Comparison of ENCODE assay signal across 5 cellular contexts in the genomic region with DNA sequence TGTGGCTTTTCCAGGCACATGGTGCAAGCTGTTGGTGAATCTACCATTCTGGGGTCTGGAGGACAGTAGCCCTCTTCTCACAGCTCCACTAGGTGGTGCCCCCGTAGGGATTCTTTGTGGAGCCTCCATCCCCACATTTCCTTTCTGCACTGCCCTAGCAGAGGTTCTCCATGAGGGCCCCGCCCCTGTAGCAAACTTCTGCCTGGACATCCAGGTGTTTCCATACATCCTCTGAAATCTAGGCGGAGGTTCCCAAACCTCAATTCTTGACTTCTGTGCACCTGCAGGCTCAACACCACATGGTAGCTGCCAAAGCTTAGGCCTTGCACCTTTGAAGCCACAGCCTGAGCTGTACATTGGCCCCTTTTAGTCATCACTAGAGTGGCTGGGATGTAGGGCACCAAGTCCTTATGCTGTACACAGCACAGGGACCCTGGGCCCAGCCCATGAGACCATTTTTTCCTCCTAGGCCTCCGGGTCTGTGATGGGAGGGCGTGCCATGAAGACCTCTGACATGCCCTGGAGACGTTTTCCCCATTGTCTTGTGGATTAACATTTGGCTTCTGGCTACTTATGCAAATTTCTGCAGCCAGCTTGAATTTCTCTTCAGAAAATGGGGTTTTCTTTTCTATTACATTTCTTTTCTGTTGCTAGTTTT.
DNase-seq lines count a peak whose midpoint lies in the region; ATAC-seq, FAIRE-seq and TF ChIP-seq lines count a peak whose summit lies in the region.
"Not testable (repeated sequence)": the region's sequence is repeated elsewhere in the genome, so short reads cannot be mapped to it uniquely, and the experiment has no call there.

No MANE protein-coding gene starts in this region.

- not testable (repeated sequence) for H3K79me2 ChIP-seq in K562 (ENCODE audit: control insufficient read depth, insufficient read depth, low read length)

- peak; percentile 15 for DNase-seq in DMS53 (lab: John Stamatoyannopoulos, UW)
- DNase-seq in activated CD4-positive, alpha-beta memory T cell treated with anti-CD3 and anti-CD28 coated beads, Interleukin-2, amount 10 ng/mL, durations not matched to agents 7 days and 5 days = peak; percentile 5
- not testable (repeated sequence) for DNase-seq in K562 (ENCODE audit: extremely low read depth in 1 of 4, low spot score in 3 of 4)
- peak; percentile 26 for DNase-seq in left lobe of liver (ENCODE audit: low spot score)
- peak; percentile 5 for DNase-seq in stimulated activated CD8-positive, alpha-beta memory T cell treated with anti-CD3 and anti-CD28 coated beads, Interleukin-4, amount 100 ng/mL, for 48 hours

- H3K4me3 Mint-ChIP-seq in activated CD4-positive, alpha-beta memory T cell treated with anti-CD3 and anti-CD28 coated beads, Interleukin-2, amount 10 ng/mL, durations not matched to agents 7 days and 5 days = not testable (repeated sequence)

- H3K27me3 ChIP-seq in K562 (ENCODE audit: control insufficient read depth in 2 of 2, insufficient read depth in 2 of 2, low read length in 2 of 2) = not testable (repeated sequence)

- not testable (repeated sequence) for TF ChIP-seq CTCF in K562 (IDR thresholded peaks at IDR 0.05 in 2 of 3, conservative IDR thresholded peaks at IDR 0.05 in 1 of 3; ENCODE audit: insufficient read depth in 2 of 3, low read depth in 1 of 3, low read length in 3 of 3)

- BruUV-seq in K562 (replicated peaks; lab: Mats Ljungman, UMichigan) = not testable (repeated sequence)

- TF ChIP-seq RAD21 in K562 (CRISPR knock-in tag; conservative IDR thresholded peaks at IDR 0.05 in 1 of 2, IDR thresholded peaks at IDR 0.05 in 1 of 2) = not testable (repeated sequence)

- H3K9me3 Mint-ChIP-seq in activated CD4-positive, alpha-beta memory T cell treated with anti-CD3 and anti-CD28 coated beads, Interleukin-2, amount 10 ng/mL, durations not matched to agents 7 days and 5 days = peaks cover 29% of the 10 kb centered on the region

- H2AFZ ChIP-seq in K562 (ENCODE audit: low read depth, low read length) = not testable (repeated sequence)

- 84% methylated on average over 6 of the region's 6 CpGs for WGBS in K562 (ENCODE audit: insufficient coverage, low coverage, missing lambda C conversion rate)

- not testable (repeated sequence) for H3K27ac Mint-ChIP-seq in activated CD4-positive, alpha-beta memory T cell treated with anti-CD3 and anti-CD28 coated beads, Interleukin-2, amount 10 ng/mL, durations not matched to agents 7 days and 5 days

- H3K4me2 ChIP-seq in K562 (ENCODE audit: insufficient read depth, low read length) = not testable (repeated sequence)

- not testable (repeated sequence) for H3K27me3 Mint-ChIP-seq in activated CD4-positive, alpha-beta memory T cell treated with anti-CD3 and anti-CD28 coated beads, Interleukin-2, amount 10 ng/mL, durations not matched to agents 7 days and 5 days

- not testable (repeated sequence) for TF ChIP-seq EP300 in K562 (IDR thresholded peaks at IDR 0.05; ENCODE audit: low read length)

- not testable (repeated sequence) for TF ChIP-seq POLR2A in K562 (conservative IDR thresholded peaks at IDR 0.05)

- FAIRE-seq in K562 (lab: Jason Lieb, UNC) = not testable (repeated sequence)

- H3K36me3 ChIP-seq in K562 (ENCODE audit: control insufficient read depth, insufficient read depth, low read length) = peaks cover 17% of the 10 kb centered on the region; the same call in 2 of the 3 replicates

- H3K36me3 Mint-ChIP-seq in activated CD4-positive, alpha-beta memory T cell treated with anti-CD3 and anti-CD28 coated beads, Interleukin-2, amount 10 ng/mL, durations not matched to agents 7 days and 5 days (ENCODE audit: low read depth) = not testable (repeated sequence)

- H3K27ac ChIP-seq in K562 (ENCODE audit: extremely low read depth, low read depth, low read length) = not testable (repeated sequence)

- H3K9ac ChIP-seq in K562 (ENCODE audit: insufficient read depth in 1 of 2, low read depth in 2 of 2, low read length in 2 of 2) = not testable (repeated sequence)

- intact Hi-C loops in K562 (cut with micrococcal nuclease) = not testable (repeated sequence)

- POLR2A ChIA-PET in activated CD4-positive, alpha-beta memory T cell treated with anti-CD3 and anti-CD28 coated beads, Interleukin-2, amount 10 ng/mL, durations not matched to agents 7 days and 5 days (lab: Charles Lee); K562 (lab: Yijun Ruan, JAX): not testable (repeated sequence)

- in situ Hi-C loops in K562 (cut with MboI) = not testable (repeated sequence)

- H3K4me3 ChIP-seq in K562 = not testable (repeated sequence)

- H3K4me1 ChIP-seq in K562 (replicated peaks in 1 of 2; ENCODE audit: control insufficient read depth in 2 of 2, insufficient read depth in 2 of 2, low read length in 2 of 2) = not testable (repeated sequence)

- H3K4me1 Mint-ChIP-seq in activated CD4-positive, alpha-beta memory T cell treated with anti-CD3 and anti-CD28 coated beads, Interleukin-2, amount 10 ng/mL, durations not matched to agents 7 days and 5 days = not testable (repeated sequence)

- not testable (repeated sequence) for ATAC-seq in K562, left lobe of liver

- CTCF ChIA-PET in activated CD4-positive, alpha-beta memory T cell treated with anti-CD3 and anti-CD28 coated beads, Interleukin-2, amount 10 ng/mL, durations not matched to agents 7 days and 5 days (lab: Charles Lee); K562 (lab: Yijun Ruan, JAX; ENCODE audit: low intra/inter-chr PET ratio): not testable (repeated sequence)

- H4K20me1 ChIP-seq in K562 (replicated peaks; ENCODE audit: control insufficient read depth, insufficient read depth, low read length) = not testable (repeated sequence)

- not testable (repeated sequence) for H3K9me3 ChIP-seq in K562 (replicated peaks; ENCODE audit: control insufficient read depth, insufficient read depth, low read depth, low read length)

- H3K9me1 ChIP-seq in K562 (ENCODE audit: control insufficient read depth, insufficient read depth, low read length) = not testable (repeated sequence)

TF ChIP-seq in K562, 482 proteins besides CTCF, POLR2A, EP300 and RAD21:
- TF ChIP-seq ZFP36 (IDR thresholded peaks at IDR 0.05; ENCODE audit: low read depth, low read length, partially characterized antibody) (peak; percentile 48), CBX5 (IDR thresholded peaks at IDR 0.05; ENCODE audit: borderline replicate concordance, low read depth) (peak; percentile 75; the same call in 1 of the 2 replicates), TRIM28 (IDR thresholded peaks at IDR 0.05) (peak; percentile 72; the same call in 1 of the 2 replicates)
- TF ChIP-seq, protein P1, sequence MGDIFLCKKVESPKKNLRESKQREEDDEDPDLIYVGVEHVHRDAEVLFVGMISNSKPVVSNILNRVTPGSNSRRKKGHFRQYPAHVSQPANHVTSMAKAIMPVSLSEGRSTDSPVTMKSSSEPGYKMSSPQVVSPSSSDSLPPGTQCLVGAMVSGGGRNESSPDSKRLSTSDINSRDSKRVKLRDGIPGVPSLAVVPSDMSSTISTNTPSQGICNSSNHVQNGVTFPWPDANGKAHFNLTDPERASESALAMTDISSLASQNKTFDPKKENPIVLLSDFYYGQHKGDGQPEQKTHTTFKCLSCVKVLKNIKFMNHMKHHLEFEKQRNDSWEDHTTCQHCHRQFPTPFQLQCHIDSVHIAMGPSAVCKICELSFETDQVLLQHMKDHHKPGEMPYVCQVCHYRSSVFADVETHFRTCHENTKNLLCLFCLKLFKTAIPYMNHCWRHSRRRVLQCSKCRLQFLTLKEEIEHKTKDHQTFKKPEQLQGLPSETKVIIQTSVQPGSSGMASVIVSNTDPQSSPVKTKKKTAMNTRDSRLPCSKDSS (IDR thresholded peaks at IDR 0.05; ENCODE audit: low read depth, partially characterized antibody) = peak; percentile 83
